ENCODE assay signal across 20 cellular contexts in genomic region chr7:49091519-49091918, GRCh38.
"Had no signal": no experiment of that assay in that cellular context is flagged by ENCODE, and none has a peak within 500 bp of the region (broad histone marks: within the 10 kb centered on the region; RNA-seq: fewer than 3 reads in every experiment).

No MANE protein-coding gene starts in this region.

- H3K36me3 ChIP-seq: tibial artery had no signal

- FAIRE-seq: endothelial cell of umbilical vein, urothelium cell line had no signal

- ATAC-seq: activated T-cell treated with anti-CD3 and anti-CD28 coated beads, Interleukin-2, amount 50 U/mL, for 4 hours; body of pancreas; left ventricle myocardium superior; natural killer cell had no signal

- H3K4me1 ChIP-seq: body of pancreas, tibial artery had no signal

- H3K9me3 ChIP-seq: body of pancreas, tibial artery had no signal

- H3K27ac ChIP-seq: body of pancreas, skin epidermis, tibial artery had no signal

- H3K4me3 ChIP-seq: body of pancreas, skin epidermis, tibial artery had no signal

- H3K27me3 ChIP-seq: body of pancreas, tibial artery had no signal

- DNase-seq: activated CD4-positive, alpha-beta memory T cell treated with anti-CD3 and anti-CD28 coated beads, Interleukin-2, amount 10 ng/mL, durations not matched to agents 7 days and 5 days; activated CD4-positive, alpha-beta T cell treated with anti-CD3 and anti-CD28 coated beads for 4 hours; activated naive CD8-positive, alpha-beta T cell treated with anti-CD3 and anti-CD28 coated beads for 36 hours; activated T-cell treated with anti-CD3 and anti-CD28 coated beads, Interleukin-2, amount 50 U/mL, for 4 hours; amygdala; body of pancreas; effector CD8-positive, alpha-beta T cell; foreskin fibroblast; hypothalamus; left ventricle myocardium superior; mesenchymal stem cell; natural killer cell; occipital lobe; stimulated activated CD4-positive, alpha-beta T cell treated with anti-CD3 and anti-CD28 coated beads, Interleukin-15, amount 100 ng/mL, for 24 hours; stimulated activated CD4-positive, alpha-beta T cell treated with anti-CD3 and anti-CD28 coated beads, Interleukin-4, amount 100 ng/mL, for 24 hours; stimulated activated naive CD4-positive, alpha-beta T cell; tibial artery had no signal
